In the genomic region with DNA sequence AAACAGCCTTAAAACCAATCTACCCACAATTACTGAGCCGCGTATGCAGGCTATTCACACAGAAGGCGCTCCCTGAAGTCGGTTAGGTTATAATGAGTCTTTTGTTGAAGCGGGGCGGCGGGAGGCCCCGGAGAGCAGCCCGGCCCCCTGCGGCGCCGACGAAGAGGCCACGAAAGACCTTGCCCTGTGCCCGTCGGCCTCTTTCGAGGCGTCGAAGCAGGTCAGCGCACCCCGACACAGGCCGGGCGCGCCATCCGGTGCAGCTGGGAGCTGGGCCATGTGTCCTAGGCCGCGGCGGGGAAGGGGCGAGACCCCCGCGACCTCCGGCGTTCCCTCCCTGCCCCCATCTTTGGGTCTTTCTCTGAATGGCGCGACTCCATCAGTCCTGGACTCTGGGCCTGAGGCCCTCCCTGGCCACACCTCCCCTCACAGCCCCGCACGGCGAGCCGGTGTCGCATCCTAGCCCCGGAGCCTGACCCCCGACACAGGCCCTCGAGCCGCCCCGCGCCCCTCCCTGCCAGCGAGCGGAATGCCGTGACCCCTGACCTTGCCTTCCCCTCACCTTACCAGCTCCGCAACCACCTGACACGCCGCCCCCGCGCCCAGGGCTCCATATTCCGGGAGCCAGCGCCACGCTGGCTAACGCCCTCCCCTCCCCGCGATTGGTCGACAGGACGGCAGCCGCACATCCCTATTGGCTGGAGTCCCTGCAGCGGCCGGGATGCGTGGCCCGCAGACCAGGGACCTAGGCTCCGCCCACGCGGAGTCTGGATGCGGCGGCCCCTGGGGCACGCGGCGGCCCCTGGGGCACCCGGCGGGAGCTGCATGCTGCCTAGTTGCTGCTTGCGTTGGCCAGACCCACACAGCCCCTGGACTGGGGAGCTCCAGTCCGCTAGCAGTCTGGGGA, we compare ENCODE assay signal across 1 cellular context.
TF ChIP-seq lines count a peak whose summit lies in the region.

TSS of gene SLC11A2 (minus strand) at position 637 of the 907 bp plus-strand sequence. CDS start 15,656 bp downstream, outside the sequence.

TF ChIP-seq in WTC11, 78 proteins besides CTCF, POLR2A, EP300 and RAD21 (continued from another document):
- TF ChIP-seq TP53 (CRISPR knock-in tag; IDR thresholded peaks at IDR 0.05) = no peak
- TF ChIP-seq NR3C1 (CRISPR knock-in tag; conservative IDR thresholded peaks at IDR 0.05; ENCODE audit: low read depth) = no peak
- TF ChIP-seq STAT6 (CRISPR knock-in tag; conservative IDR thresholded peaks at IDR 0.05; ENCODE audit: low read depth) = no peak
- TF ChIP-seq RELA (CRISPR knock-in tag; IDR thresholded peaks at IDR 0.05; ENCODE audit: borderline replicate concordance) = no peak
- TF ChIP-seq NFE2L1 (CRISPR knock-in tag; IDR thresholded peaks at IDR 0.05) = peak; percentile 90
- TF ChIP-seq CBFB (CRISPR knock-in tag; IDR thresholded peaks at IDR 0.05; ENCODE audit: low read depth) = no peak
- peak; percentile 86 for TF ChIP-seq NR2C2 (CRISPR knock-in tag; IDR thresholded peaks at IDR 0.05)
- 0 out of 2 replicates have a peak, but pooled peaks have one; percentile 25 for TF ChIP-seq ZNF512 (CRISPR knock-in tag; IDR thresholded peaks at IDR 0.05; ENCODE audit: borderline replicate concordance)
